ENCODE assay signal across 37 cellular contexts in genomic region chr1:86345053-86345452, GRCh38.
"Had no signal": no experiment of that assay in that cellular context is flagged by ENCODE, and none has a peak within 500 bp of the region (broad histone marks: within the 10 kb centered on the region; RNA-seq: fewer than 3 reads in every experiment).

No MANE protein-coding gene starts in this region.

- H3K9me3 ChIP-seq: body of pancreas had no signal

- H3K27ac ChIP-seq: ascending aorta, body of pancreas, brain microvascular endothelial cell, breast epithelium, VCaP had no signal

- H3K4me1 ChIP-seq: ascending aorta, body of pancreas, breast epithelium had no signal

- H3K27me3 Mint-ChIP-seq: activated B cell treated with CpG ODN at 0.5 μM for 24 hours; activated CD4-positive, alpha-beta memory T cell treated with anti-CD3 and anti-CD28 coated beads, Interleukin-2, amount 10 ng/mL, durations not matched to agents 7 days and 5 days; activated CD4-positive, alpha-beta T cell treated with anti-CD3 and anti-CD28 coated beads for 36 hours; activated CD4-positive, alpha-beta T cell treated with anti-CD3 and anti-CD28 coated beads, Interleukin-2, amount 10 ng/mL, durations not matched to agents 7 days and 5 days; activated CD8-positive, alpha-beta memory T cell treated with anti-CD3 and anti-CD28 coated beads, Interleukin-2, amount 10 ng/mL, durations not matched to agents 7 days and 5 days; activated naive CD4-positive, alpha-beta T cell treated with anti-CD3 and anti-CD28 coated beads, Interleukin-2, amount 10 ng/mL, durations not matched to agents 7 days and 5 days; activated naive CD4-positive, alpha-beta T cell treated with anti-CD3 and anti-CD28 coated beads, Interleukin-2, amount 50 U/mL, for 24 hours; activated naive CD8-positive, alpha-beta T cell; activated naive CD8-positive, alpha-beta T cell treated with anti-CD3 and anti-CD28 coated beads, Interleukin-2, amount 50 U/mL, for 24 hours had no signal

- H3K36me3 ChIP-seq: ascending aorta, brain microvascular endothelial cell, breast epithelium had no signal

- H3K27ac Mint-ChIP-seq: activated B cell treated with CpG ODN at 0.5 μM for 24 hours; activated CD4-positive, alpha-beta memory T cell treated with anti-CD3 and anti-CD28 coated beads, Interleukin-2, amount 10 ng/mL, durations not matched to agents 7 days and 5 days; activated CD4-positive, alpha-beta T cell treated with anti-CD3 and anti-CD28 coated beads for 36 hours; activated CD4-positive, alpha-beta T cell treated with anti-CD3 and anti-CD28 coated beads, Interleukin-2, amount 10 ng/mL, durations not matched to agents 7 days and 5 days; activated CD8-positive, alpha-beta memory T cell treated with anti-CD3 and anti-CD28 coated beads, Interleukin-2, amount 10 ng/mL, durations not matched to agents 7 days and 5 days; activated CD8-positive, alpha-beta T cell treated with anti-CD3 and anti-CD28 coated beads, Interleukin-2, amount 10 ng/mL, durations not matched to agents 7 days and 5 days; activated naive CD4-positive, alpha-beta T cell treated with anti-CD3 and anti-CD28 coated beads, Interleukin-2, amount 10 ng/mL, durations not matched to agents 7 days and 5 days; activated naive CD4-positive, alpha-beta T cell treated with anti-CD3 and anti-CD28 coated beads, Interleukin-2, amount 50 U/mL, for 24 hours; activated naive CD8-positive, alpha-beta T cell; activated naive CD8-positive, alpha-beta T cell treated with anti-CD3 and anti-CD28 coated beads, Interleukin-2, amount 10 ng/mL, durations not matched to agents 7 days and 5 days; activated naive CD8-positive, alpha-beta T cell treated with anti-CD3 and anti-CD28 coated beads, Interleukin-2, amount 50 U/mL, for 24 hours; activated T-cell treated with anti-CD3 and anti-CD28 coated beads, Interleukin-2, amount 50 U/mL, for 24 hours; activated T-helper 2 cell treated with anti-CD3 and anti-CD28 coated beads, Interferon-gamma antibody, Interleukin-2, Interleukin-4, amounts not matched to agents 10 μg/mL and 5 μg/mL and 100 μg/mL, durations not matched to agents 14 hours and 24 hours and 36 hours; T-helper 1 cell treated with Interleukin-12 subunit alpha and Interleukin-12 subunit beta and Interleukin-4 antibody, amounts not matched to agents 30 μg/mL and 1 μg/mL, for 36 hours; T-helper 2 cell treated with Interferon-gamma antibody and Interleukin-4, amounts not matched to agents 5 μg/mL and 100 μg/mL, for 36 hours had no signal

- H3K9me3 Mint-ChIP-seq: activated CD4-positive, alpha-beta memory T cell treated with anti-CD3 and anti-CD28 coated beads, Interleukin-2, amount 10 ng/mL, durations not matched to agents 7 days and 5 days; activated naive CD4-positive, alpha-beta T cell treated with anti-CD3 and anti-CD28 coated beads, Interleukin-2, amount 10 ng/mL, durations not matched to agents 7 days and 5 days; activated T-helper 2 cell treated with anti-CD3 and anti-CD28 coated beads, Interferon-gamma antibody, Interleukin-2, Interleukin-4, amounts not matched to agents 10 μg/mL and 5 μg/mL and 100 μg/mL, durations not matched to agents 14 hours and 24 hours and 36 hours; T-helper 1 cell treated with Interleukin-12 subunit alpha and Interleukin-12 subunit beta and Interleukin-4 antibody, amounts not matched to agents 30 μg/mL and 1 μg/mL, for 36 hours had no signal

- H3K36me3 Mint-ChIP-seq: activated CD8-positive, alpha-beta memory T cell treated with anti-CD3 and anti-CD28 coated beads, Interleukin-2, amount 10 ng/mL, durations not matched to agents 7 days and 5 days; activated naive CD4-positive, alpha-beta T cell treated with anti-CD3 and anti-CD28 coated beads, Interleukin-2, amount 10 ng/mL, durations not matched to agents 7 days and 5 days; activated naive CD8-positive, alpha-beta T cell treated with anti-CD3 and anti-CD28 coated beads, Interleukin-2, amount 10 ng/mL, durations not matched to agents 7 days and 5 days had no signal

- H3K27me3 ChIP-seq: ascending aorta, body of pancreas, brain microvascular endothelial cell, breast epithelium had no signal

- ATAC-seq: activated CD4-positive, alpha-beta T cell treated with anti-CD3 and anti-CD28 coated beads for 36 hours; activated CD4-positive, CD25-positive, alpha-beta regulatory T cell treated with anti-CD3 and anti-CD28 coated beads, Interleukin-2, amount 50 U/mL, for 24 hours; activated CD8-positive, alpha-beta memory T cell treated with anti-CD3 and anti-CD28 coated beads, Interleukin-2, amount 10 ng/mL, durations not matched to agents 7 days and 5 days; activated CD8-positive, alpha-beta T cell treated with anti-CD3 and anti-CD28 coated beads, Interleukin-2, amount 10 ng/mL, durations not matched to agents 7 days and 5 days; activated naive CD8-positive, alpha-beta T cell treated with anti-CD3 and anti-CD28 coated beads, Interleukin-2, amount 50 U/mL, for 24 hours; body of pancreas had no signal

- DNase-seq: activated B cell treated with CpG ODN at 0.5 μM for 24 hours; activated CD4-positive, alpha-beta memory T cell treated with anti-CD3 and anti-CD28 coated beads, Interleukin-2, amount 10 ng/mL, durations not matched to agents 7 days and 5 days; activated CD4-positive, alpha-beta T cell treated with anti-CD3 and anti-CD28 coated beads for 1 hour; activated CD4-positive, alpha-beta T cell treated with anti-CD3 and anti-CD28 coated beads for 36 hours; activated CD4-positive, alpha-beta T cell treated with anti-CD3 and anti-CD28 coated beads for 48 hours; activated CD4-positive, alpha-beta T cell treated with anti-CD3 and anti-CD28 coated beads, Interleukin-2, amount 10 ng/mL, durations not matched to agents 7 days and 5 days; activated CD4-positive, alpha-beta T cell treated with anti-CD3 and anti-CD28 coated beads, Interleukin-2, amount 50 U/mL, for 48 hours; activated CD8-positive, alpha-beta memory T cell treated with anti-CD3 and anti-CD28 coated beads for 24 hours; activated CD8-positive, alpha-beta memory T cell treated with anti-CD3 and anti-CD28 coated beads, Interleukin-2, amount 10 ng/mL, durations not matched to agents 7 days and 5 days; activated CD8-positive, alpha-beta memory T cell treated with anti-CD3 and anti-CD28 coated beads, Interleukin-2, amount 50 U/mL, for 48 hours; activated CD8-positive, alpha-beta T cell treated with anti-CD3 and anti-CD28 coated beads, Interleukin-2, amount 10 ng/mL, durations not matched to agents 7 days and 5 days; activated effector memory CD4-positive, alpha-beta T cell treated with Interleukin-2 at 50 U/mL for 16 hours; activated gamma-delta T cell; activated naive CD4-positive, alpha-beta T cell treated with anti-CD3 and anti-CD28 coated beads, Interleukin-2, amount 10 ng/mL, durations not matched to agents 7 days and 5 days; activated naive CD4-positive, alpha-beta T cell treated with Interleukin-2 at 50 U/mL for 16 hours; activated naive CD8-positive, alpha-beta T cell treated with anti-CD3 and anti-CD28 coated beads, Interleukin-2, amount 10 ng/mL, durations not matched to agents 7 days and 5 days; activated naive CD8-positive, alpha-beta T cell treated with anti-CD3 and anti-CD28 coated beads, Interleukin-2, amount 50 U/mL, for 24 hours; activated T-cell treated with anti-CD3 and anti-CD28 coated beads, Interleukin-2, amount 50 U/mL, for 24 hours; activated T-cell treated with anti-CD3 and anti-CD28 coated beads, Interleukin-2, amount 50 U/mL, for 48 hours; amygdala; anterior cingulate cortex; body of pancreas; brain microvascular endothelial cell; central memory CD4-positive, alpha-beta T cell; T-helper 1 cell; T-helper 2 cell; T-helper 9 cell had no signal

- H3K4me1 Mint-ChIP-seq: activated B cell treated with CpG ODN at 0.5 μM for 24 hours; activated CD4-positive, alpha-beta memory T cell treated with anti-CD3 and anti-CD28 coated beads, Interleukin-2, amount 10 ng/mL, durations not matched to agents 7 days and 5 days; activated CD4-positive, alpha-beta T cell treated with anti-CD3 and anti-CD28 coated beads for 36 hours; activated CD4-positive, alpha-beta T cell treated with anti-CD3 and anti-CD28 coated beads, Interleukin-2, amount 10 ng/mL, durations not matched to agents 7 days and 5 days; activated CD8-positive, alpha-beta memory T cell treated with anti-CD3 and anti-CD28 coated beads, Interleukin-2, amount 10 ng/mL, durations not matched to agents 7 days and 5 days; activated naive CD4-positive, alpha-beta T cell treated with anti-CD3 and anti-CD28 coated beads, Interleukin-2, amount 10 ng/mL, durations not matched to agents 7 days and 5 days; activated naive CD4-positive, alpha-beta T cell treated with anti-CD3 and anti-CD28 coated beads, Interleukin-2, amount 50 U/mL, for 24 hours; activated naive CD8-positive, alpha-beta T cell treated with anti-CD3 and anti-CD28 coated beads, Interleukin-2, amount 10 ng/mL, durations not matched to agents 7 days and 5 days; activated naive CD8-positive, alpha-beta T cell treated with anti-CD3 and anti-CD28 coated beads, Interleukin-2, amount 50 U/mL, for 24 hours had no signal

- H3K4me3 Mint-ChIP-seq: activated B cell treated with CpG ODN at 0.5 μM for 24 hours; activated CD4-positive, alpha-beta memory T cell treated with anti-CD3 and anti-CD28 coated beads, Interleukin-2, amount 10 ng/mL, durations not matched to agents 7 days and 5 days; activated CD4-positive, alpha-beta T cell treated with anti-CD3 and anti-CD28 coated beads for 36 hours; activated CD4-positive, alpha-beta T cell treated with anti-CD3 and anti-CD28 coated beads, Interleukin-2, amount 10 ng/mL, durations not matched to agents 7 days and 5 days; activated CD8-positive, alpha-beta memory T cell treated with anti-CD3 and anti-CD28 coated beads, Interleukin-2, amount 10 ng/mL, durations not matched to agents 7 days and 5 days; activated CD8-positive, alpha-beta T cell treated with anti-CD3 and anti-CD28 coated beads, Interleukin-2, amount 10 ng/mL, durations not matched to agents 7 days and 5 days; activated naive CD4-positive, alpha-beta T cell treated with anti-CD3 and anti-CD28 coated beads, Interleukin-2, amount 10 ng/mL, durations not matched to agents 7 days and 5 days; activated naive CD4-positive, alpha-beta T cell treated with anti-CD3 and anti-CD28 coated beads, Interleukin-2, amount 50 U/mL, for 24 hours; activated naive CD8-positive, alpha-beta T cell; activated naive CD8-positive, alpha-beta T cell treated with anti-CD3 and anti-CD28 coated beads, Interleukin-2, amount 10 ng/mL, durations not matched to agents 7 days and 5 days; activated naive CD8-positive, alpha-beta T cell treated with anti-CD3 and anti-CD28 coated beads, Interleukin-2, amount 50 U/mL, for 24 hours; activated T-cell treated with anti-CD3 and anti-CD28 coated beads, Interleukin-2, amount 50 U/mL, for 24 hours; T-helper 1 cell treated with Interleukin-12 subunit alpha and Interleukin-12 subunit beta and Interleukin-4 antibody, amounts not matched to agents 30 μg/mL and 1 μg/mL, for 36 hours; T-helper 2 cell treated with Interferon-gamma antibody and Interleukin-4, amounts not matched to agents 5 μg/mL and 100 μg/mL, for 36 hours had no signal

- FAIRE-seq: TTC549 had no signal

- H3K4me3 ChIP-seq: ascending aorta, body of pancreas, breast epithelium had no signal
